Comparison of ENCODE assay signal across 10 cellular contexts in genomic region chr11:128482512-128483191, GRCh38.
DNase-seq lines count a peak whose midpoint lies in the region; ATAC-seq and TF ChIP-seq lines count a peak whose summit lies in the region.
"Had no signal": no experiment of that assay in that cellular context is flagged by ENCODE, and none has a peak within 500 bp of the region (broad histone marks: within the 10 kb centered on the region; RNA-seq: fewer than 3 reads in every experiment).

No MANE protein-coding gene starts in this region.

- H3K27ac Mint-ChIP-seq in HFFc6, result peak overlapping the region; percentile 79

- peaks cover 75% of the 10 kb centered on the region for H3K36me3 ChIP-seq in OCI-LY3 (replicated peaks; ENCODE audit: low read depth, low read length)

- no peaks in the 10 kb centered on the region for H3K27me3 ChIP-seq in OCI-LY3 (ENCODE audit: low read depth, low read length)

- H3K4me2 ChIP-seq in OCI-LY3 (ENCODE audit: low read length), result peak overlapping the region; percentile 93

- no peak for DNase-seq in HFFc6
- peak; percentile 40 for DNase-seq in effector CD8-positive, alpha-beta T cell (lab: John Stamatoyannopoulos, UW)
- DNase-seq in stimulated activated naive CD4-positive, alpha-beta T cell (lab: John Stamatoyannopoulos, UW), result peak; percentile 53 to 65 (median 58)
- DNase-seq in superior temporal gyrus (ENCODE audit: extremely low spot score), result no peak
- DNase-seq in NCI-H1105 (lab: John Stamatoyannopoulos, UW), result no peak
- DNase-seq in NCI-H510A (lab: John Stamatoyannopoulos, UW), result no peak

- peak; percentile 42 for ATAC-seq in GM18499 (IDR thresholded peaks at IDR 0.05; ENCODE audit: insufficient read depth, unreplicated experiment)
- ATAC-seq: Panc1 had no signal

- H3K4me3 Mint-ChIP-seq in HFFc6, result no peak overlapping the region
- H3K4me3 Mint-ChIP-seq: neural crest cell had no signal

- no peaks in the 10 kb centered on the region for H4K20me1 ChIP-seq in OCI-LY3 (ENCODE audit: insufficient read depth, low read length)

- TF ChIP-seq CTCF in HFFc6 (IDR thresholded peaks at IDR 0.05) (no peak), OCI-LY3 (IDR thresholded peaks at IDR 0.05; ENCODE audit: low read depth, low read length) (no peak)

- H3K79me2 ChIP-seq in OCI-LY3 (ENCODE audit: low read length), result peaks cover 19% of the 10 kb centered on the region

- H3K9me3 ChIP-seq in OCI-LY3 (ENCODE audit: insufficient read depth, low read length), result no peaks in the 10 kb centered on the region

- H3K27ac ChIP-seq in OCI-LY3 (ENCODE audit: low read length), result peak overlapping the region; percentile 89

- H2AFZ ChIP-seq in OCI-LY3 (ENCODE audit: low read depth, low read length), result no peak overlapping the region

- peaks cover 4% of the 10 kb centered on the region; the same call in 1 of the 2 replicates for H3K27me3 Mint-ChIP-seq in HFFc6 (ENCODE audit: insufficient read depth)

- H3K9ac ChIP-seq in OCI-LY3 (ENCODE audit: low read length), result peak overlapping the region; percentile 70

- H3K4me1 ChIP-seq in OCI-LY3 (ENCODE audit: low read length), result peaks cover 55% of the 10 kb centered on the region

- peak overlapping the region; percentile 67 for H3K4me3 ChIP-seq in OCI-LY3 (ENCODE audit: low read length)

- H3K9me3 Mint-ChIP-seq in HFFc6, result no peaks in the 10 kb centered on the region
- H3K9me3 Mint-ChIP-seq: neural crest cell had no signal

- H3K4me1 Mint-ChIP-seq in HFFc6 (ENCODE audit: low read depth), result peaks cover 90% of the 10 kb centered on the region
- H3K4me1 Mint-ChIP-seq: neural crest cell had no signal

- peaks cover 80% of the 10 kb centered on the region for H3K36me3 Mint-ChIP-seq in HFFc6 (ENCODE audit: low read depth)

Comparison
In these comparisons a context has a peak if more than half of its experiments do, and no peak if none do; other contexts are left out.
1. DNase-seq: peak in effector CD8-positive, alpha-beta T cell (single experiment) and stimulated activated naive CD4-positive, alpha-beta T cell (6 of 6); none in HFFc6 (single experiment), superior temporal gyrus (single experiment), NCI-H1105 (single experiment) and NCI-H510A (single experiment).